Comparison of ENCODE assay signal across 1 cellular context in the genomic region with DNA sequence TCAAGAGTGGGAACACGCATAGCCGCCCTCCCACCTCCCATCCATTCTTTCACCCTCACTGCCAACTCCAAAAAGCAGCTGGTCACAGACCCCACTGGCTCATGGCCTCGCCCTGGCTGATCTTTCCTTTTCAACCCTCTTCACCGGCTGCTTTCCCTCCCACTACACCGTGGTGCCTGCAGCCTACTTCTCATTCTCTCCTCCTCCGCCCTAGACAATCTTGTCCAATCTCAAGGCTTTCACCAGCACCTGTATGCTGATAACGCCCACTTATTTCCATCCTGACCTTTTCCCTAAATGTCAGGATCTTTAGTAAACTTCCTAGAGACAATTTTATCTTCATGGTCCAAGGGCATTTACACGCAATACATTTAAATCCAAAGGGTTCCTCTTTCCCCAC. TPM values are rescaled to one million over a fixed set of nuclear protein-coding genes. Genes with fewer than 3 reads are reported as not detected.
"Had no signal": no experiment of that assay in that cellular context is flagged by ENCODE, and none has a peak within 500 bp of the region (broad histone marks: within the 10 kb centered on the region; RNA-seq: fewer than 3 reads in every experiment).

No MANE protein-coding gene starts in this region.

RNA-seq across cellular contexts. Expression of a gene that starts 50.6 kb away (rescaled TPM):
- total RNA-seq: bronchial epithelial cell had no signal
